Comparison of ENCODE assay signal across 8 cellular contexts in the genomic region with DNA sequence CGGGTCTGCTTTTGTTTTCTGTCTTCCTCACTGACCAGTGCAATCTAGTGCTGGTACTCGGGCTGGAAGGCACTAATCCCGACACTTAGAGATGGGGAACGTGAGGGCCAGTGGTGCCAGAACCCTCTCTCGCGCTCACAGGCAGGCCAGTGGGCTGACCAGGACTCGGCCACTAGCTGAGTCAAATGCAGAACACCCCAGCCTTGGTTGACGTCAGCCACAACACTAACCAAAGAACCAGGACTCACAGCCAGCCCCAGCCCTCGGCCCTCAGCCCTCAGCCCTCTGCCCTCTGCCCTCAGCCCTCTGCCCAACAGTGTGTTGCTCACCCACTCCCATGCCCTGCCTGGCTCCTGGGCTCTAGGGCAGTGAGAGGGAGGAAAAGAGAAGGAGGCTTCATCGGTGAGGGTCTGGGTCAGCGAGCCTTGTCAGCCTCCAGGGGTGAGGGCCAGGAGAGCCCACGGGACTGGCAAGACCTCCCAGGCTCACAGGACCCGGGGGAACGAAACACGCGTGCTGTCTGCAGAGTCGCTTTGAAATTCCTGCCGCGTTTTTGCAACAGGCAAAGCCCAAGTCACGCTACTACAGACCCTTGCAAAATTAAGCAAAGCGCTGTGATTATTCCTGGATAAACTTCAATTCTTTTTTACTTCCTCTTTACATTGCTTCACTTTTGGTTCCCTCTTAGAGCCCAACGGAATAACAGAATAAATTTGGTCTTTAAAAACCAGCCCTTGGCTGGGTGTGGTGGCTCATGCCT. TPM values are rescaled to one million over a fixed set of nuclear protein-coding genes. Genes with fewer than 3 reads are reported as not detected.
DNase-seq lines count a peak whose midpoint lies in the region; ATAC-seq and TF ChIP-seq lines count a peak whose summit lies in the region.

No MANE protein-coding gene starts in this region.

- TF ChIP-seq POLR2A in suprapubic skin (IDR thresholded peaks at IDR 0.05) = no peak

- ATAC-seq in GM19035 (IDR thresholded peaks at IDR 0.05; ENCODE audit: unreplicated experiment) = no peak
- no peak for ATAC-seq in stimulated activated naive CD8-positive, alpha-beta T cell treated with anti-CD3 and anti-CD28 coated beads, Interleukin-15, Interleukin-2, amounts not matched to agents 100 U/mL and 50 U/mL, for 24 hours

- TF ChIP-seq CTCF in ascending aorta (IDR thresholded peaks at IDR 0.05) = no peak
- TF ChIP-seq CTCF in suprapubic skin (IDR thresholded peaks at IDR 0.05) = no peak

- WGBS in suprapubic skin = 55% methylated on average over 20 of the region's 22 CpGs

- peak overlapping the region; percentile 70 to 71 for H3K27ac ChIP-seq in ascending aorta
- peak overlapping the region; percentile 73 for H3K27ac ChIP-seq in suprapubic skin

- H3K9me3 ChIP-seq in ascending aorta (no peaks in the 10 kb centered on the region), suprapubic skin (no peaks in the 10 kb centered on the region)

- H3K4me1 ChIP-seq in ascending aorta (peaks cover 14 to 43% of the 10 kb centered on the region in 2 donors), suprapubic skin (peaks cover 57% of the 10 kb centered on the region)

- TF ChIP-seq EP300 in suprapubic skin (IDR thresholded peaks at IDR 0.05) = no peak

- H3K27me3 ChIP-seq in ascending aorta = no peaks in the 10 kb centered on the region
- no peaks in the 10 kb centered on the region for H3K27me3 ChIP-seq in suprapubic skin

- intact Hi-C loops in ascending aorta (cut with DNase I) = loop anchor here (1.0 to 2.0 kb wide), 2 partner anchors 28 to 48 kb away; no protein-coding TSS in a partner anchor

- DNase-seq in HT1080 (ENCODE audit: low read depth) (peak; percentile 54), ascending aorta (ENCODE audit: low spot score in 2 of 2) (peak; percentile 46 to 85), islet precursor cell (peak; percentile 81), suprapubic skin (ENCODE audit: low spot score in 2 of 2) (no peak), dedifferentiated amniotic fluid mesenchymal stem cell (ENCODE audit: extremely low spot score) (no peak)
- DNase-seq in stimulated activated naive CD8-positive, alpha-beta T cell treated with anti-CD3 and anti-CD28 coated beads, Interleukin-15, Interleukin-2, amounts not matched to agents 100 U/mL and 50 U/mL, for 24 hours = no peak
- no peak for DNase-seq in stimulated activated naive CD4-positive, alpha-beta T cell (lab: John Stamatoyannopoulos, UW)

- no peaks in the 10 kb centered on the region for H3K36me3 ChIP-seq in ascending aorta
- peaks cover 6% of the 10 kb centered on the region for H3K36me3 ChIP-seq in suprapubic skin

- peak overlapping the region; percentile 56 to 59 for H3K4me3 ChIP-seq in ascending aorta
- H3K4me3 ChIP-seq in suprapubic skin = peak overlapping the region; percentile 45

RNA-seq across cellular contexts. Expression of a gene that starts 27.5 kb away (rescaled TPM):
- 51.3 and 87.7 TPM in 2 replicates for total RNA-seq in HT1080 (2014; rRNA removed; shearing (Covaris generic))
- 29.7 and 38.3 TPM in 2 replicates for polyA plus RNA-seq in HT1080 (2015; cell fraction: cytosol; rRNA removed)
- 52.7 and 58.1 TPM in 2 replicates for polyA plus RNA-seq in HT1080 (2015; cell fraction: nucleus; rRNA removed)
- 60.0 TPM for total RNA-seq in ascending aorta
- total RNA-seq in suprapubic skin = 100 to 1,000 TPM in 1 of 4 donors, 10 to 100 TPM in 3; 36.0 to 119 (median 74.4) TPM

RNA-seq across cellular contexts. Expression of a gene that starts 49.4 kb away (rescaled TPM):
- 124 and 160 TPM in 2 replicates for total RNA-seq in HT1080 (2014; rRNA removed; shearing (Covaris generic))
- 55.6 and 61.8 TPM in 2 replicates for polyA plus RNA-seq in HT1080 (2015; cell fraction: cytosol; rRNA removed)
- 76.3 and 84.0 TPM in 2 replicates for polyA plus RNA-seq in HT1080 (2015; cell fraction: nucleus; rRNA removed)
- total RNA-seq in ascending aorta (75.8 TPM), suprapubic skin (10 to 100 TPM; 44.2 to 74.0 (median 64.0) TPM)

Comparison
In these comparisons a context has a peak if more than half of its experiments do, and no peak if none do; other contexts are left out.
1. DNase-seq: peak in HT1080 (single experiment), ascending aorta (2 of 2) and islet precursor cell (single experiment); none in suprapubic skin (0 of 2), stimulated activated naive CD8-positive, alpha-beta T cell treated with anti-CD3 and anti-CD28 coated beads, Interleukin-15, Interleukin-2, amounts not matched to agents 100 U/mL and 50 U/mL, for 24 hours (single experiment), dedifferentiated amniotic fluid mesenchymal stem cell (single experiment) and stimulated activated naive CD4-positive, alpha-beta T cell (0 of 6).